23 cellular contexts compared by ENCODE assay signal in the genomic region with DNA sequence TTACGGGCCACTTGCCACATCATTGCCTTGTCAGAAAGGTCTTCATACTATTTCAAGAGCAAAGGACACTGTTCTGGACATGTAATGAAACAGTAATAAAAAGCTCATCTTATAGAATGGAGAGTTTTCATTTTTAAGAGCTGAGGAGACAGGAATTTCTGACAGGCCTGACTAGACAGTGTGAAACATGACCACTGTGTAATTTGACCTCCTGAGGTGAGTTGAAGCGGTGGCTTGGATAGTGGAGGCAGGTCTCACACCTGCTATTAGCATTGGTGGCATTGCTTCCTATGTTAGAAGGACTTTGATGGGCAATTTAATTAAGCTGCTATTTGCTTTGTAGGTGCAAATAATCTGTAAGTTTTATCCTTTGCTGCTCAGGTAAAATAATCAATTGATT. TPM values are rescaled to one million over a fixed set of nuclear protein-coding genes. Genes with fewer than 3 reads are reported as not detected.
"Had no signal": no experiment of that assay in that cellular context is flagged by ENCODE, and none has a peak within 500 bp of the region (broad histone marks: within the 10 kb centered on the region; RNA-seq: fewer than 3 reads in every experiment).

No MANE protein-coding gene starts in this region.

- ATAC-seq: activated CD8-positive, alpha-beta T cell treated with anti-CD3 and anti-CD28 coated beads, Interleukin-2, amount 10 ng/mL, durations not matched to agents 7 days and 5 days; activated naive CD8-positive, alpha-beta T cell treated with anti-CD3 and anti-CD28 coated beads, Interleukin-2, amount 50 U/mL, for 24 hours; body of pancreas; heart right ventricle; left cardiac atrium; stimulated activated naive B cell treated with anti-CD40 and anti-IgM and Interleukin-4, amounts not matched to agents 10 μg/mL and 1 μg/mL and 100 μg/mL, for 72 hours had no signal

- H3K27me3 ChIP-seq: body of pancreas, cardiac muscle cell, testis, vagina had no signal

- H3K4me1 ChIP-seq: sigmoid colon, testis, vagina had no signal

- DNase-seq: activated CD4-positive, alpha-beta T cell treated with anti-CD3 and anti-CD28 coated beads for 1 hour; activated CD4-positive, alpha-beta T cell treated with anti-CD3 and anti-CD28 coated beads, Interleukin-2, amount 50 U/mL, for 1 hour; activated CD8-positive, alpha-beta T cell treated with anti-CD3 and anti-CD28 coated beads, Interleukin-2, amount 10 ng/mL, durations not matched to agents 7 days and 5 days; activated gamma-delta T cell; activated naive CD4-positive, alpha-beta T cell treated with anti-CD3 and anti-CD28 coated beads, Interleukin-2, amount 50 U/mL, for 16 hours; activated naive CD8-positive, alpha-beta T cell treated with anti-CD3 and anti-CD28 coated beads, Interleukin-2, amount 50 U/mL, for 24 hours; anterior cingulate cortex; body of pancreas; effector CD4-positive, alpha-beta T cell; heart right ventricle; islet precursor cell; left cardiac atrium; nephron progenitor cell; sigmoid colon; stimulated activated CD4-positive, alpha-beta T cell treated with anti-CD3 and anti-CD28 coated beads, Interleukin-2, amount 100 ng/mL, for 48 hours; stimulated activated CD8-positive, alpha-beta memory T cell treated with anti-CD3 and anti-CD28 coated beads, Interleukin-4, amount 100 ng/mL, for 48 hours; stimulated activated naive B cell treated with anti-CD40 and anti-IgM and Interleukin-4, amounts not matched to agents 10 μg/mL and 1 μg/mL and 100 μg/mL, for 72 hours; testis had no signal

- H3K27ac ChIP-seq: body of pancreas, cardiac muscle cell, heart right ventricle, sigmoid colon, testis, vagina had no signal

- H3K9me3 ChIP-seq: body of pancreas, heart right ventricle, sigmoid colon, testis, vagina had no signal

- H3K36me3 ChIP-seq: cardiac muscle cell, heart right ventricle, sigmoid colon, vagina had no signal

- H3K4me3 ChIP-seq: body of pancreas, cardiac muscle cell, heart right ventricle, sigmoid colon, testis, vagina had no signal

RNA-seq across cellular contexts. Expression of a gene that starts 4.0 kb away (rescaled TPM):
- total RNA-seq: activated CD8-positive, alpha-beta T cell treated with anti-CD3 and anti-CD28 coated beads, Interleukin-2, amount 10 ng/mL, durations not matched to agents 7 days and 5 days; activated T-helper 1 cell treated with anti-CD3 and anti-CD28 coated beads, Interleukin-12 subunit alpha, Interleukin-12 subunit beta, Interleukin-2, Interleukin-4 antibody, amounts not matched to agents 30 ng/mL and 10 ng/mL and 1 ng/mL, durations not matched to agents 14 hours and 24 hours and 36 hours; body of pancreas; cardiac muscle cell; fibroblast of villous mesenchyme; renal cortical epithelial cell; sigmoid colon had no signal
